3 cellular contexts compared by ENCODE assay signal in genomic region chr3:130102545-130102944, GRCh38. TPM values are rescaled to one million over a fixed set of nuclear protein-coding genes. Genes with fewer than 3 reads are reported as not detected.
"Had no signal": no experiment of that assay in that cellular context is flagged by ENCODE, and none has a peak within 500 bp of the region (broad histone marks: within the 10 kb centered on the region; RNA-seq: fewer than 3 reads in every experiment).

No MANE protein-coding gene starts in this region.

RNA-seq across cellular contexts. Expression of gene ALG1L2, which starts 20.9 kb away (rescaled TPM):
- total RNA-seq: GM23248, GM23338, H4 had no signal
